In genomic region chr1:208747979-208748378, GRCh38 we compare ENCODE assay signal across 27 cellular contexts.
DNase-seq lines count a peak whose midpoint lies in the region; ATAC-seq, FAIRE-seq and TF ChIP-seq lines count a peak whose summit lies in the region.
"Had no signal": no experiment of that assay in that cellular context is flagged by ENCODE, and none has a peak within 500 bp of the region (broad histone marks: within the 10 kb centered on the region; RNA-seq: fewer than 3 reads in every experiment).

No MANE protein-coding gene starts in this region.

- no peaks in the 10 kb centered on the region for H3K36me3 ChIP-seq in endothelial cell of umbilical vein (ENCODE audit: control insufficient read depth in 2 of 2, extremely low read depth in 1 of 2, insufficient read depth in 2 of 2, low read length in 2 of 2)
- no peaks in the 10 kb centered on the region for H3K36me3 ChIP-seq in naive thymus-derived CD4-positive, alpha-beta T cell (ENCODE audit: control insufficient read depth in 2 of 3, insufficient read depth in 3 of 3, low read length in 3 of 3)
- H3K36me3 ChIP-seq: ascending aorta, tibial artery had no signal

- H3K27me3 Mint-ChIP-seq in naive thymus-derived CD4-positive, alpha-beta T cell = peaks cover 0 to 4% (median 1%) of the 10 kb centered on the region in 5 donors
- H3K27me3 Mint-ChIP-seq: progenitor cell of endocrine pancreas had no signal

- no peak for TF ChIP-seq POLR2A in endothelial cell of umbilical vein (IDR thresholded peaks at IDR 0.05; ENCODE audit: low read depth, low read length)

- TF ChIP-seq CTCF in endothelial cell of umbilical vein (IDR thresholded peaks at IDR 0.05; ENCODE audit: extremely low read depth in 1 of 2, insufficient read depth in 1 of 2, low read depth in 1 of 2, low read length in 2 of 2) = no peak

- no TSS peak for BruUV-seq in endothelial cell of umbilical vein (replicated peaks; lab: Mats Ljungman, UMichigan)

- H3K9me3 Mint-ChIP-seq in naive thymus-derived CD4-positive, alpha-beta T cell = peaks cover 0 to 14% (median 1%) of the 10 kb centered on the region in 11 donors
- H3K9me3 Mint-ChIP-seq: activated CD4-positive, alpha-beta T cell treated with anti-CD3 and anti-CD28 coated beads, Interleukin-2, amount 10 ng/mL, durations not matched to agents 24 days and 14 days had no signal

- H3K27me3 ChIP-seq in endothelial cell of umbilical vein (ENCODE audit: control insufficient read depth in 2 of 2, insufficient read depth in 2 of 2, low read length in 2 of 2) = no peaks in the 10 kb centered on the region
- H3K27me3 ChIP-seq in naive thymus-derived CD4-positive, alpha-beta T cell (ENCODE audit: control insufficient read depth in 2 of 2, insufficient read depth in 2 of 2, low read length in 2 of 2) = peaks cover 0 to 4% of the 10 kb centered on the region in 2 donors
- H3K27me3 ChIP-seq: ascending aorta, tibial artery had no signal

- H3K79me2 ChIP-seq in endothelial cell of umbilical vein (ENCODE audit: control insufficient read depth, insufficient read depth, low read length) = no peaks in the 10 kb centered on the region

- no peaks in the 10 kb centered on the region for H3K4me1 Mint-ChIP-seq in naive thymus-derived CD4-positive, alpha-beta T cell
- H3K4me1 Mint-ChIP-seq: activated CD4-positive, alpha-beta T cell treated with anti-CD3 and anti-CD28 coated beads, Interleukin-2, amount 10 ng/mL, durations not matched to agents 24 days and 14 days; activated CD8-positive, alpha-beta memory T cell treated with anti-CD3 and anti-CD28 coated beads, Interleukin-2, amount 10 ng/mL, durations not matched to agents 7 days and 5 days had no signal

- no peak overlapping the region for H3K4me3 Mint-ChIP-seq in naive thymus-derived CD4-positive, alpha-beta T cell
- H3K4me3 Mint-ChIP-seq: activated CD4-positive, alpha-beta T cell treated with anti-CD3 and anti-CD28 coated beads, Interleukin-2, amount 10 ng/mL, durations not matched to agents 24 days and 14 days; activated CD8-positive, alpha-beta memory T cell treated with anti-CD3 and anti-CD28 coated beads, Interleukin-2, amount 10 ng/mL, durations not matched to agents 7 days and 5 days; activated T-cell treated with anti-CD3 and anti-CD28 coated beads, Interleukin-2, amount 50 U/mL, for 4 hours; WTC11 had no signal

- ATAC-seq in naive thymus-derived CD4-positive, alpha-beta T cell = no peak
- no peak for ATAC-seq in GM18858 (IDR thresholded peaks at IDR 0.05; ENCODE audit: unreplicated experiment)
- ATAC-seq: activated CD8-positive, alpha-beta memory T cell treated with anti-CD3 and anti-CD28 coated beads, Interleukin-2, amount 10 ng/mL, durations not matched to agents 7 days and 5 days; activated T-cell treated with anti-CD3 and anti-CD28 coated beads, Interleukin-2, amount 50 U/mL, for 4 hours; WTC11 had no signal

- POLR2A ChIA-PET in endothelial cell of umbilical vein (lab: Charles Lee) = no interaction called here
- POLR2A ChIA-PET in naive thymus-derived CD4-positive, alpha-beta T cell (lab: Charles Lee) = no interaction called here

- intact Hi-C loops in endothelial cell of umbilical vein (cut with micrococcal nuclease) = no loop called here
- intact Hi-C loops in naive thymus-derived CD4-positive, alpha-beta T cell (cut with micrococcal nuclease) = no loop called here

- H3K9ac ChIP-seq in endothelial cell of umbilical vein (replicated peaks; ENCODE audit: extremely low read depth, insufficient read depth, low read length) = no peak overlapping the region

- CTCF ChIA-PET in endothelial cell of umbilical vein (lab: Charles Lee) = interaction anchor here (0.6 kb wide), 1 partner anchor 250 kb away, joined by 3 read pairs; no protein-coding TSS in a partner anchor
- CTCF ChIA-PET in naive thymus-derived CD4-positive, alpha-beta T cell (lab: Charles Lee) = no interaction called here

- no peak overlapping the region for H3K27ac Mint-ChIP-seq in naive thymus-derived CD4-positive, alpha-beta T cell
- H3K27ac Mint-ChIP-seq: activated CD4-positive, alpha-beta T cell treated with anti-CD3 and anti-CD28 coated beads, Interleukin-2, amount 10 ng/mL, durations not matched to agents 24 days and 14 days; activated CD8-positive, alpha-beta memory T cell treated with anti-CD3 and anti-CD28 coated beads, Interleukin-2, amount 10 ng/mL, durations not matched to agents 7 days and 5 days; progenitor cell of endocrine pancreas; WTC11 had no signal

- no peaks in the 10 kb centered on the region for H3K9me1 ChIP-seq in endothelial cell of umbilical vein (replicated peaks; ENCODE audit: control insufficient read depth, extremely low read depth, insufficient read depth, low read length)

- no peak overlapping the region for H3K4me2 ChIP-seq in endothelial cell of umbilical vein (ENCODE audit: insufficient read depth, low read length)

- peak; percentile 54 for DNase-seq in DMS153 (lab: John Stamatoyannopoulos, UW)
- DNase-seq in NCI-H146 (lab: John Stamatoyannopoulos, UW) = peak; percentile 42
- peak; percentile 16 for DNase-seq in endothelial cell of umbilical vein (ENCODE audit: low read depth, low spot score)
- DNase-seq in renal cortical epithelial cell (ENCODE audit: low read depth) = peak; percentile 3
- no peak for DNase-seq in ureter (ENCODE audit: low spot score)
- no peak for DNase-seq in naive thymus-derived CD4-positive, alpha-beta T cell
- DNase-seq: activated CD4-positive, alpha-beta T cell treated with anti-CD3 and anti-CD28 coated beads, Interleukin-2, amount 10 ng/mL, durations not matched to agents 24 days and 14 days; activated CD8-positive, alpha-beta memory T cell treated with anti-CD3 and anti-CD28 coated beads, Interleukin-2, amount 10 ng/mL, durations not matched to agents 7 days and 5 days; activated T-cell treated with anti-CD3 and anti-CD28 coated beads, Interleukin-2, amount 50 U/mL, for 4 hours; central memory CD4-positive, alpha-beta T cell; cortex of kidney; DND-41; effector memory CD4-positive, alpha-beta T cell; erythroblast; GF-D8; islet precursor cell; Kasumi-1; NCI-H187; NCI-H69; stimulated activated CD4-positive, alpha-beta T cell treated with anti-CD3 and anti-CD28 coated beads, Interleukin-15, amount 100 ng/mL, for 24 hours; stimulated activated CD4-positive, alpha-beta T cell treated with anti-CD3 and anti-CD28 coated beads, Interleukin-4, amount 100 ng/mL, for 4 hours; tibial artery had no signal

- no peak overlapping the region for H3K27ac ChIP-seq in endothelial cell of umbilical vein (ENCODE audit: insufficient read depth, low read depth, low read length)
- no peak overlapping the region for H3K27ac ChIP-seq in naive thymus-derived CD4-positive, alpha-beta T cell (ENCODE audit: low read depth, low read length)
- H3K27ac ChIP-seq: ascending aorta, tibial artery had no signal

- FAIRE-seq in endothelial cell of umbilical vein (lab: Jason Lieb, UNC) = no peak
- FAIRE-seq: RCC 7860 had no signal

- no peaks in the 10 kb centered on the region for H3K36me3 Mint-ChIP-seq in naive thymus-derived CD4-positive, alpha-beta T cell
- H3K36me3 Mint-ChIP-seq: activated CD8-positive, alpha-beta memory T cell treated with anti-CD3 and anti-CD28 coated beads, Interleukin-2, amount 10 ng/mL, durations not matched to agents 7 days and 5 days; WTC11 had no signal

- H3K4me1 ChIP-seq in endothelial cell of umbilical vein (ENCODE audit: control insufficient read depth, extremely low read depth, insufficient read depth, low read length) = no peaks in the 10 kb centered on the region
- H3K4me1 ChIP-seq in naive thymus-derived CD4-positive, alpha-beta T cell (ENCODE audit: control insufficient read depth in 2 of 2, insufficient read depth in 2 of 2, low read length in 2 of 2) = no peaks in the 10 kb centered on the region
- H3K4me1 ChIP-seq: ascending aorta, tibial artery had no signal

- no peak overlapping the region for H2AFZ ChIP-seq in endothelial cell of umbilical vein (ENCODE audit: low read depth, low read length)

- H3K4me3 ChIP-seq in endothelial cell of umbilical vein (replicated peaks in 1 of 3; ENCODE audit: insufficient read depth in 1 of 3, low read depth in 1 of 3, low read length in 3 of 3) = no peak overlapping the region
- H3K4me3 ChIP-seq in naive thymus-derived CD4-positive, alpha-beta T cell (ENCODE audit: low read length) = no peak overlapping the region
- H3K4me3 ChIP-seq: ascending aorta, tibial artery had no signal

- no peaks in the 10 kb centered on the region for H4K20me1 ChIP-seq in endothelial cell of umbilical vein (replicated peaks; ENCODE audit: control insufficient read depth, extremely low read depth, insufficient read depth, low read length)

- dilution Hi-C loops in endothelial cell of umbilical vein (cut with MboI; ENCODE audit: extremely low pct_ligation_motif_present, low sequenced_read_pairs) = no loop called here

- H3K9me3 ChIP-seq in endothelial cell of umbilical vein (replicated peaks; ENCODE audit: control insufficient read depth, insufficient read depth, low read length) = no peaks in the 10 kb centered on the region
- H3K9me3 ChIP-seq in naive thymus-derived CD4-positive, alpha-beta T cell (ENCODE audit: control insufficient read depth in 2 of 3, low read length in 3 of 3) = no peaks in the 10 kb centered on the region
- H3K9me3 ChIP-seq: ascending aorta, tibial artery had no signal

TF ChIP-seq in endothelial cell of umbilical vein, 7 proteins besides CTCF, POLR2A, EP300 and RAD21:
- TF ChIP-seq MAX (IDR thresholded peaks at IDR 0.05; ENCODE audit: insufficient read depth, insufficient read length) (no peak), GATA2 (IDR thresholded peaks at IDR 0.05; ENCODE audit: insufficient read depth, insufficient read length, low read depth, low read length) (no peak), POLR2AphosphoS5 (IDR thresholded peaks at IDR 0.05; ENCODE audit: insufficient read depth, low read depth, low read length) (no peak), MYC (IDR thresholded peaks at IDR 0.05; ENCODE audit: low read depth, low read length) (no peak), JUN (IDR thresholded peaks at IDR 0.05; ENCODE audit: borderline replicate concordance, insufficient read depth, insufficient read length, low read depth) (no peak)

Comparison
In these comparisons a context has a peak if more than half of its experiments do, and no peak if none do; other contexts are left out.
1. DNase-seq: peak in DMS153 (single experiment), NCI-H146 (single experiment), endothelial cell of umbilical vein (single experiment) and renal cortical epithelial cell (single experiment); none in ureter (single experiment) and naive thymus-derived CD4-positive, alpha-beta T cell (0 of 9).